14 cellular contexts compared by ENCODE assay signal in the genomic region with DNA sequence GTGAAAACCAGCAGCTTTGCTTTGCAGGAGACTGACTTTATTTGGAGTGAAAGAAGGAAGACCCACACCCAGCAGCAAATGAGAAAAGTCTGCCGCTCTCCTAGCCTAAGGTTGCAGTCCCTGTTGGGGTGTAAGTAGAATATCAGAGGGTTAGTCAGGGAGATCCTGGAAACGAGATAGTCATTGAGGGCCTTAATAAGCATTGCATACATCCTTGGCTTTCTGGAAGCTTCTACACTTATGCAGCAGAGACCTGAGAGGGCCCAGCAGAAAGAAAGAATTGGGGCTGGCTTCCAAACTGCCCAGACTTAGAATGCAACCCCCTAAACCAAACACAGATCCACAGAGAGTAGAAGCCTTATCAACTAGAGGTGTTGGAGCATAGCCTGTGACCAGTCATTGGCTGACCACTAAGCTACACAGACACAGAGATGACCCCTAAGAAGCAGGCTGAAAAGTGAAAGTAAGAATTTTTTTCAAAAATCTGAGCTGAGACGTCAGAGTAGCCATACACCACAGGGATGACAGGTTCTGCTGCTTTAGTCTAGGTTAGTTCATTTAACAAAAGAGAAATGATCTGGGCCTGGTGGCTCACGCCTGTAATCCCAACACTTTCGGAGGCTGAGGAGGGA.
A peak's percentile ranks its signal among the peaks of the same experiment; 100 is the strongest.
DNase-seq lines count a peak whose midpoint lies in the region; ATAC-seq, FAIRE-seq and TF ChIP-seq lines count a peak whose summit lies in the region.
"Had no signal": no experiment of that assay in that cellular context is flagged by ENCODE, and none has a peak within 500 bp of the region (broad histone marks: within the 10 kb centered on the region; RNA-seq: fewer than 3 reads in every experiment).

No MANE protein-coding gene starts in this region.

- H3K4me1 Mint-ChIP-seq in mesothelial cell of epicardium, result peaks cover 27% of the 10 kb centered on the region
- no peaks in the 10 kb centered on the region for H3K4me1 Mint-ChIP-seq in activated CD8-positive, alpha-beta T cell treated with anti-CD3 and anti-CD28 coated beads, Interleukin-2, amount 10 ng/mL, durations not matched to agents 7 days and 5 days (ENCODE audit: low read depth)

- TF ChIP-seq EP300 in A549 (IDR thresholded peaks at IDR 0.05), result no peak
- TF ChIP-seq EP300 in GM12878 (IDR thresholded peaks at IDR 0.05; ENCODE audit: borderline replicate concordance in 1 of 2, control insufficient read depth in 1 of 2, low read depth in 2 of 2, low read length in 2 of 2), result no peak

- H3K36me3 ChIP-seq in GM12878 (ENCODE audit: control insufficient read depth in 2 of 2, insufficient read depth in 2 of 2, low read length in 1 of 2), result no peaks in the 10 kb centered on the region
- H3K36me3 ChIP-seq: BLaER1, cardiac muscle cell, ovary had no signal

- no TSS peak for BruUV-seq in GM12878 (replicated peaks; lab: Mats Ljungman, UMichigan)

- no peak for TF ChIP-seq POLR2A in A549 (IDR thresholded peaks at IDR 0.05; ENCODE audit: low read length)
- no peak for TF ChIP-seq POLR2A in GM12878 (IDR thresholded peaks at IDR 0.05; ENCODE audit: low read depth, low read length)

- H3K27ac ChIP-seq in A549 (peak overlapping the region; percentile 63 to 67), GM12878 (ENCODE audit: control insufficient read depth, insufficient read depth) (no peak overlapping the region)
- H3K27ac ChIP-seq: BLaER1, cardiac muscle cell, ovary had no signal

- no peak overlapping the region for H3K4me3 ChIP-seq in A549
- no peak overlapping the region for H3K4me3 ChIP-seq in GM12878
- H3K4me3 ChIP-seq: BLaER1, cardiac muscle cell, ovary had no signal

- H3K79me2 ChIP-seq in GM12878 (ENCODE audit: control insufficient read depth, insufficient read depth, low read length), result no peaks in the 10 kb centered on the region

- no peak overlapping the region for H3K4me3 Mint-ChIP-seq in mesothelial cell of epicardium
- H3K4me3 Mint-ChIP-seq in activated CD8-positive, alpha-beta T cell treated with anti-CD3 and anti-CD28 coated beads, Interleukin-2, amount 10 ng/mL, durations not matched to agents 7 days and 5 days, result no peak overlapping the region
- H3K4me3 Mint-ChIP-seq: WTC11 had no signal

- WGBS in A549 (ENCODE audit: missing lambda C conversion rate), result 62% methylated on average over 5 of the region's 5 CpGs
- WGBS in GM12878 (ENCODE audit: insufficient coverage, insufficient replicate concordance, low lambda C conversion rate, missing lambda C conversion rate), result 70% methylated on average over 5 of the region's 5 CpGs

- no peaks in the 10 kb centered on the region for H3K27me3 Mint-ChIP-seq in mesothelial cell of epicardium (ENCODE audit: low read depth)
- no peaks in the 10 kb centered on the region for H3K27me3 Mint-ChIP-seq in activated CD8-positive, alpha-beta T cell treated with anti-CD3 and anti-CD28 coated beads, Interleukin-2, amount 10 ng/mL, durations not matched to agents 7 days and 5 days (ENCODE audit: low read depth)

- intact Hi-C loops in GM12878 (cut with micrococcal nuclease; ENCODE audit: unreplicated experiment), result no loop called here

- POLR2A ChIA-PET in A549 (lab: Yijun Ruan, JAX) (interaction anchor here (1.7 kb wide), 1 partner anchor 926 kb away, joined by 4 read pairs; the partner anchor contains the start of gene TGFB2), GM12878 (lab: Charles Lee) (no interaction called here)
- POLR2A ChIA-PET in activated CD8-positive, alpha-beta T cell treated with anti-CD3 and anti-CD28 coated beads, Interleukin-2, amount 10 ng/mL, durations not matched to agents 7 days and 5 days (lab: Charles Lee), result no interaction called here

- RAD21 ChIA-PET in GM12878 (lab: Charles Lee; ENCODE audit: unreplicated experiment), result no interaction called here

- H3K9me3 Mint-ChIP-seq in mesothelial cell of epicardium, result no peaks in the 10 kb centered on the region
- H3K9me3 Mint-ChIP-seq in activated CD8-positive, alpha-beta T cell treated with anti-CD3 and anti-CD28 coated beads, Interleukin-2, amount 10 ng/mL, durations not matched to agents 7 days and 5 days (ENCODE audit: insufficient read depth), result no peaks in the 10 kb centered on the region
- H3K9me3 Mint-ChIP-seq: WTC11 had no signal

- H3K36me3 Mint-ChIP-seq in mesothelial cell of epicardium, result no peaks in the 10 kb centered on the region
- H3K36me3 Mint-ChIP-seq in activated CD8-positive, alpha-beta T cell treated with anti-CD3 and anti-CD28 coated beads, Interleukin-2, amount 10 ng/mL, durations not matched to agents 7 days and 5 days (ENCODE audit: low read depth), result no peaks in the 10 kb centered on the region
- H3K36me3 Mint-ChIP-seq: WTC11 had no signal

- DNase-seq in A549 (ENCODE audit: low read depth in 1 of 2, low spot score in 1 of 2) (no peak), GM12878 (ENCODE audit: low read depth, low spot score) (no peak), mesothelial cell of epicardium (ENCODE audit: low spot score in 2 of 2, unreplicated experiment in 2 of 2) (no peak), NCI-H524 (lab: John Stamatoyannopoulos, UW) (no peak), hypothalamus (lab: John Stamatoyannopoulos, UW) (no peak)
- DNase-seq in activated CD8-positive, alpha-beta T cell treated with anti-CD3 and anti-CD28 coated beads, Interleukin-2, amount 10 ng/mL, durations not matched to agents 7 days and 5 days, result no peak
- no peak for DNase-seq in activated CD4-positive, CD25-positive, alpha-beta regulatory T cell (lab: John Stamatoyannopoulos, UW)
- DNase-seq: ovary; SIG-M5; stimulated activated CD4-positive, alpha-beta T cell treated with anti-CD3 and anti-CD28 coated beads, Interleukin-4, amount 100 ng/mL, for 4 hours had no signal

- peak overlapping the region; percentile 70 for H3K27ac Mint-ChIP-seq in mesothelial cell of epicardium
- H3K27ac Mint-ChIP-seq in activated CD8-positive, alpha-beta T cell treated with anti-CD3 and anti-CD28 coated beads, Interleukin-2, amount 10 ng/mL, durations not matched to agents 7 days and 5 days, result no peak overlapping the region
- H3K27ac Mint-ChIP-seq: WTC11 had no signal

- no peak overlapping the region for H3K9ac ChIP-seq in GM12878 (ENCODE audit: control insufficient read depth, insufficient read depth, low read length)
- H3K9ac ChIP-seq: BLaER1 had no signal

- peak in 1 of 2 experiments; percentile 58; a peak in 4 of 6 replicates for ATAC-seq in A549
- peak; percentile 71 for ATAC-seq in GM19351 (IDR thresholded peaks at IDR 0.05; ENCODE audit: unreplicated experiment)
- peak; percentile 79 for ATAC-seq in GM12878
- no peak for ATAC-seq in activated CD8-positive, alpha-beta T cell treated with anti-CD3 and anti-CD28 coated beads, Interleukin-2, amount 10 ng/mL, durations not matched to agents 7 days and 5 days
- ATAC-seq: WTC11 had no signal

- H2AFZ ChIP-seq in GM12878 (ENCODE audit: control insufficient read depth, low read depth, low read length), result no peak overlapping the region

- no peaks in the 10 kb centered on the region for H3K27me3 ChIP-seq in GM12878 (replicated peaks in 1 of 2; ENCODE audit: control insufficient read depth in 2 of 2, insufficient read depth in 2 of 2, low read length in 1 of 2)
- H3K27me3 ChIP-seq: BLaER1, cardiac muscle cell, ovary had no signal

- in situ Hi-C loops in GM12878 (cut with MboI), result no loop called here

- H4K20me1 ChIP-seq in GM12878 (ENCODE audit: control insufficient read depth, insufficient read depth), result no peaks in the 10 kb centered on the region
- H4K20me1 ChIP-seq: BLaER1 had no signal

- H3K4me1 ChIP-seq in A549 (peaks cover 26% of the 10 kb centered on the region), GM12878 (ENCODE audit: control insufficient read depth, insufficient read depth, low read length) (no peaks in the 10 kb centered on the region)
- H3K4me1 ChIP-seq: BLaER1 had no signal

- H3K9me3 ChIP-seq in A549 (no peaks in the 10 kb centered on the region), GM12878 (replicated peaks; ENCODE audit: control insufficient read depth, insufficient read depth, low read length) (no peaks in the 10 kb centered on the region)
- H3K9me3 ChIP-seq: BLaER1, ovary had no signal

- H3K4me2 ChIP-seq in A549, result peak overlapping the region; percentile 58
- H3K4me2 ChIP-seq in GM12878 (ENCODE audit: control insufficient read depth, insufficient read depth), result no peak overlapping the region
- H3K4me2 ChIP-seq: BLaER1 had no signal

- SMC1A ChIA-PET in GM12878 (lab: Charles Lee; ENCODE audit: uncharacterized antibody, unreplicated experiment), result no interaction called here

- CTCF ChIA-PET in A549 (lab: Yijun Ruan, JAX) (interaction anchor here (0.7 to 1.5 kb wide), 3 partner anchors 21 to 113 kb away, joined by 3 read pairs; no protein-coding TSS in a partner anchor), GM12878 (lab: Yijun Ruan, JAX) (no interaction called here)
- CTCF ChIA-PET in activated CD8-positive, alpha-beta T cell treated with anti-CD3 and anti-CD28 coated beads, Interleukin-2, amount 10 ng/mL, durations not matched to agents 7 days and 5 days (lab: Charles Lee), result no interaction called here

- TF ChIP-seq CTCF in A549 (IDR thresholded peaks at IDR 0.05) (no peak), GM12878 (IDR thresholded peaks at IDR 0.05 in 2 of 3, conservative IDR thresholded peaks at IDR 0.05 in 1 of 3; ENCODE audit: control insufficient read depth in 2 of 3, extremely low read depth in 1 of 3, insufficient read depth in 1 of 3, low read depth in 3 of 3, low read length in 3 of 3) (no peak), mesothelial cell of epicardium (IDR thresholded peaks at IDR 0.05; ENCODE audit: unreplicated experiment) (no peak)

- no peak for TF ChIP-seq RAD21 in A549 (conservative IDR thresholded peaks at IDR 0.05 in 1 of 2, IDR thresholded peaks at IDR 0.05 in 1 of 2)
- no peak for TF ChIP-seq RAD21 in GM12878 (IDR thresholded peaks at IDR 0.05; ENCODE audit: insufficient read depth, low read depth, low read length)

- no peak for FAIRE-seq in A549 (lab: Jason Lieb, UNC)
- no peak for FAIRE-seq in GM12878 (lab: Jason Lieb, UNC)

TF ChIP-seq in A549, 52 proteins besides CTCF, POLR2A, EP300 and RAD21 (continues in another document):
- TF ChIP-seq EHF (CRISPR knock-in tag; IDR thresholded peaks at IDR 0.05) (no peak), CHD4 (IDR thresholded peaks at IDR 0.05; ENCODE audit: borderline replicate concordance) (no peak)

TF ChIP-seq in GM12878, 131 proteins besides CTCF, POLR2A, EP300 and RAD21 (continues in another document):
- TF ChIP-seq JUNB (IDR thresholded peaks at IDR 0.05), result no peak
- no peak for TF ChIP-seq KDM1A (IDR thresholded peaks at IDR 0.05; ENCODE audit: borderline replicate concordance)
- TF ChIP-seq ATF3 (IDR thresholded peaks at IDR 0.05; ENCODE audit: borderline replicate concordance, extremely low read depth, low read depth, low read length), result no peak
- no peak for TF ChIP-seq CEBPB (IDR thresholded peaks at IDR 0.05; ENCODE audit: borderline replicate concordance in 1 of 2, low read depth in 2 of 2, low read length in 2 of 2)
- no peak for TF ChIP-seq CHD1 (IDR thresholded peaks at IDR 0.05; ENCODE audit: low read depth, low read length)
- TF ChIP-seq RUNX3 (IDR thresholded peaks at IDR 0.05; ENCODE audit: low read length), result no peak
- no peak for TF ChIP-seq POU2F2 (IDR thresholded peaks at IDR 0.05; ENCODE audit: borderline replicate concordance, low read depth, low read length)
